17 cellular contexts compared by ENCODE assay signal in the genomic region with DNA sequence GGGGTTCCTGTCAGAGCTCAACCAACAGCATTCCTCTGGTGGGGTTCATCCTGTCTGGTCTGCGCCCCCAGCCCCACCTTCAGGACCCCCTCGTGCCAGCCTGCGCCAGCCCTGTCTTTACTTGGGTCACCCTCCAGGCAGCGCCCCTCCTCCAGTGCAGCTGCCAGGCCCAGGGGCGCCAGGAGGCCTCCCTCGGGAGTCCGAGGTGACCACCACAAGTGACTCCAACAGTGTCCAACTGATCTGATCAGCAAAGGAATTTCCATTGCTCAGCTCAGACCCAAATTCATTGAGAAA. TPM values are rescaled to one million over a fixed set of nuclear protein-coding genes. Genes with fewer than 3 reads are reported as not detected.
"Had no signal": no experiment of that assay in that cellular context is flagged by ENCODE, and none has a peak within 500 bp of the region (broad histone marks: within the 10 kb centered on the region; RNA-seq: fewer than 3 reads in every experiment).

No MANE protein-coding gene starts in this region.

- H3K27ac Mint-ChIP-seq: dendritic cell treated with granulocyte-macrophage colony-stimulating factor and Interleukin-4, amounts not matched to agents 40 ng/mL and 50 ng/mL, for 4 days; effector memory CD8-positive, alpha-beta T cell had no signal

- H3K4me1 ChIP-seq: foreskin keratinocyte had no signal

- H3K4me3 ChIP-seq: esophagus squamous epithelium, hepatocyte had no signal

- H3K27me3 Mint-ChIP-seq: effector memory CD8-positive, alpha-beta T cell had no signal

- H3K9me3 Mint-ChIP-seq: effector memory CD8-positive, alpha-beta T cell had no signal

- DNase-seq: cerebellar nuclear complex; effector memory CD8-positive, alpha-beta T cell; esophagus squamous epithelium; foreskin keratinocyte; head of caudate nucleus; kidney glomerular epithelial cell; midbrain; small intestine; stimulated activated CD4-positive, alpha-beta T cell treated with anti-CD3 and anti-CD28 coated beads, Interleukin-2, amount 100 ng/mL, for 48 hours; stimulated activated naive CD4-positive, alpha-beta T cell treated with Interleukin-2 at 50 U/mL for 16 hours; trophoblast cell had no signal

- H3K27me3 ChIP-seq: hepatocyte had no signal

- H3K4me2 ChIP-seq: hepatocyte had no signal

- ATAC-seq: effector memory CD8-positive, alpha-beta T cell; foreskin keratinocyte had no signal

- H3K9me3 ChIP-seq: esophagus squamous epithelium had no signal

- H3K36me3 ChIP-seq: esophagus squamous epithelium had no signal

- H3K4me3 Mint-ChIP-seq: dendritic cell treated with granulocyte-macrophage colony-stimulating factor and Interleukin-4, amounts not matched to agents 40 ng/mL and 50 ng/mL, for 4 days; effector memory CD8-positive, alpha-beta T cell had no signal

- H3K27ac ChIP-seq: esophagus squamous epithelium, foreskin keratinocyte, hepatocyte had no signal

RNA-seq across cellular contexts. Expression of a gene that starts 10.6 kb away (rescaled TPM):
- total RNA-seq: foreskin keratinocyte, osteocyte, pulmonary artery endothelial cell had no signal
- polyA plus RNA-seq: foreskin keratinocyte had no signal

RNA-seq across cellular contexts. Expression of a gene that starts 40.7 kb away (rescaled TPM):
- total RNA-seq: epithelial cell of proximal tubule, foreskin keratinocyte, hepatocyte, osteocyte, pulmonary artery endothelial cell had no signal
- polyA plus RNA-seq: foreskin keratinocyte, neural cell had no signal
